ENCODE assay signal across 25 cellular contexts in genomic region chr22:41700105-41700358, GRCh38. TPM values are rescaled to one million over a fixed set of nuclear protein-coding genes. Genes with fewer than 3 reads are reported as not detected.
"Had no signal": no experiment of that assay in that cellular context is flagged by ENCODE, and none has a peak within 500 bp of the region (broad histone marks: within the 10 kb centered on the region; RNA-seq: fewer than 3 reads in every experiment).

No MANE protein-coding gene starts in this region.

- H3K36me3 ChIP-seq: ascending aorta, cardiac muscle cell had no signal

- H3K9me3 ChIP-seq: ascending aorta had no signal

- FAIRE-seq: bronchial epithelial cell, TTC549 had no signal

- H3K4me3 ChIP-seq: cardiac muscle cell had no signal

- DNase-seq: activated B cell treated with CpG ODN at 0.5 μM for 24 hours; activated CD4-positive, alpha-beta memory T cell treated with anti-CD3 and anti-CD28 coated beads for 36 hours; activated CD4-positive, alpha-beta T cell treated with anti-CD3 and anti-CD28 coated beads for 4 hours; activated CD4-positive, alpha-beta T cell treated with anti-CD3 and anti-CD28 coated beads, Interleukin-2, amount 10 ng/mL, durations not matched to agents 24 days and 14 days; activated CD4-positive, alpha-beta T cell treated with anti-CD3 and anti-CD28 coated beads, Interleukin-2, amount 50 U/mL, for 1 hour; activated CD4-positive, alpha-beta T cell treated with anti-CD3 and anti-CD28 coated beads, Interleukin-2, amount 50 U/mL, for 4 hours; activated CD4-positive, CD25-positive, alpha-beta regulatory T cell treated with anti-CD3 and anti-CD28 coated beads, Interleukin-2, amount 50 U/mL, for 72 hours; activated CD8-positive, alpha-beta memory T cell treated with anti-CD3 and anti-CD28 coated beads, Interleukin-2, amount 50 U/mL, for 4 hours; activated CD8-positive, alpha-beta T cell treated with anti-CD3 and anti-CD28 coated beads for 36 hours; activated effector memory CD4-positive, alpha-beta T cell treated with Interleukin-2 at 50 U/mL for 16 hours; activated gamma-delta T cell; activated naive CD4-positive, alpha-beta T cell treated with anti-CD3 and anti-CD28 coated beads, Interleukin-2, amount 10 ng/mL, durations not matched to agents 7 days and 5 days; activated naive CD4-positive, alpha-beta T cell treated with Interleukin-2 at 50 U/mL for 16 hours; activated naive CD8-positive, alpha-beta T cell treated with anti-CD3 and anti-CD28 coated beads, Interleukin-2, amount 10 ng/mL, durations not matched to agents 7 days and 5 days; activated naive CD8-positive, alpha-beta T cell treated with anti-CD3 and anti-CD28 coated beads, Interleukin-2, amount 50 U/mL, for 24 hours; activated T-cell treated with anti-CD3 and anti-CD28 coated beads for 4 hours; activated T-cell treated with anti-CD3 and anti-CD28 coated beads, Interleukin-2, amount 50 U/mL, for 24 hours; activated T-cell treated with anti-CD3 and anti-CD28 coated beads, Interleukin-2, amount 50 U/mL, for 48 hours; cerebellar nuclear complex; T-helper 17 cell had no signal

- H3K27ac ChIP-seq: ascending aorta, cardiac muscle cell, VCaP had no signal

- H3K27me3 ChIP-seq: ascending aorta, cardiac muscle cell had no signal

RNA-seq across cellular contexts. Expression of gene MEI1, which starts 0.7 kb away (rescaled TPM):
- total RNA-seq: ascending aorta, bronchial epithelial cell had no signal
